26 cellular contexts compared by ENCODE assay signal in the genomic region with DNA sequence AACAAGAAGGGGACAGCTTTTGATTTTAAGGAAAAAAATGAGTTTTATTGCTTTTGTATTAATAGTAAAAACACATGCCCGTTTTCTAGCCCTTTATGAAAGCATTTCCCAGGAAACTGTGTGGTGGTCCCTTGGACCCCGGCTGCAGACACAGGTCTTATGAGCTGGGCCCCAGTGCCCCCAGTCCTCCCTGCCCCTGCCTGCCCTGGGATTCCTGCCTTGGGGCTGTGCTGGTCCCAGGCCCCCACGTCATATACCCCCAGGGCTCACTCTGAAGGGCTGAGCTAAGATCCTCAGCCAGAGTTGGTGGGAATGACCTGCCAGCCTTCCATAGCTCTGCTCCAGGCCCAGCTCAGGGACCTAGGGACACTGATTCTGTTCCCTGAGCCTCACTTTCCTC.
"Had no signal": no experiment of that assay in that cellular context is flagged by ENCODE, and none has a peak within 500 bp of the region (broad histone marks: within the 10 kb centered on the region; RNA-seq: fewer than 3 reads in every experiment).

No MANE protein-coding gene starts in this region.

- FAIRE-seq: TTC549 had no signal

- H3K4me3 Mint-ChIP-seq: activated CD4-positive, alpha-beta T cell treated with anti-CD3 and anti-CD28 coated beads for 36 hours; activated CD8-positive, alpha-beta T cell treated with anti-CD3 and anti-CD28 coated beads for 36 hours; activated naive CD4-positive, alpha-beta T cell treated with anti-CD3 and anti-CD28 coated beads, Interleukin-2, amount 10 ng/mL, durations not matched to agents 7 days and 5 days; activated naive CD8-positive, alpha-beta T cell treated with anti-CD3 and anti-CD28 coated beads, Interleukin-2, amount 10 ng/mL, durations not matched to agents 7 days and 5 days; activated T-cell treated with anti-CD3 and anti-CD28 coated beads, Interleukin-2, amount 50 U/mL, for 72 hours; IgD-negative memory B cell; T-helper 1 cell treated with Interleukin-12 subunit alpha and Interleukin-12 subunit beta and Interleukin-4 antibody, amounts not matched to agents 30 μg/mL and 1 μg/mL, for 36 hours had no signal

- H3K4me3 ChIP-seq: adrenal gland, Peyer's patch had no signal

- ATAC-seq: activated CD4-positive, alpha-beta T cell treated with anti-CD3 and anti-CD28 coated beads for 36 hours; activated CD8-positive, alpha-beta T cell treated with anti-CD3 and anti-CD28 coated beads for 36 hours; activated T-cell treated with anti-CD3 and anti-CD28 coated beads, Interleukin-2, amount 50 U/mL, for 72 hours had no signal

- H3K9me3 Mint-ChIP-seq: activated CD8-positive, alpha-beta T cell treated with anti-CD3 and anti-CD28 coated beads for 36 hours; activated naive CD4-positive, alpha-beta T cell treated with anti-CD3 and anti-CD28 coated beads, Interleukin-2, amount 10 ng/mL, durations not matched to agents 7 days and 5 days; activated naive CD8-positive, alpha-beta T cell treated with anti-CD3 and anti-CD28 coated beads, Interleukin-2, amount 10 ng/mL, durations not matched to agents 7 days and 5 days; activated T-cell treated with anti-CD3 and anti-CD28 coated beads, Interleukin-2, amount 50 U/mL, for 72 hours; activated T-helper 2 cell treated with anti-CD3 and anti-CD28 coated beads, Interferon-gamma antibody, Interleukin-2, Interleukin-4, amounts not matched to agents 10 μg/mL and 5 μg/mL and 100 μg/mL, durations not matched to agents 14 hours and 24 hours and 36 hours; IgD-negative memory B cell; T-helper 1 cell treated with Interleukin-12 subunit alpha and Interleukin-12 subunit beta and Interleukin-4 antibody, amounts not matched to agents 30 μg/mL and 1 μg/mL, for 36 hours had no signal

- H3K9me3 ChIP-seq: adrenal gland, Peyer's patch had no signal

- H3K27me3 ChIP-seq: adrenal gland, Peyer's patch had no signal

- H3K36me3 Mint-ChIP-seq: IgD-negative memory B cell had no signal

- H3K27ac ChIP-seq: adrenal gland, Peyer's patch had no signal

- H3K4me1 Mint-ChIP-seq: activated CD4-positive, alpha-beta T cell treated with anti-CD3 and anti-CD28 coated beads for 36 hours; activated naive CD4-positive, alpha-beta T cell treated with anti-CD3 and anti-CD28 coated beads, Interleukin-2, amount 10 ng/mL, durations not matched to agents 7 days and 5 days; activated naive CD8-positive, alpha-beta T cell treated with anti-CD3 and anti-CD28 coated beads, Interleukin-2, amount 10 ng/mL, durations not matched to agents 7 days and 5 days had no signal

- H3K27me3 Mint-ChIP-seq: activated CD4-positive, alpha-beta T cell treated with anti-CD3 and anti-CD28 coated beads for 36 hours; activated CD8-positive, alpha-beta T cell treated with anti-CD3 and anti-CD28 coated beads for 36 hours; activated naive CD4-positive, alpha-beta T cell treated with anti-CD3 and anti-CD28 coated beads, Interleukin-2, amount 10 ng/mL, durations not matched to agents 7 days and 5 days; activated naive CD8-positive, alpha-beta T cell treated with anti-CD3 and anti-CD28 coated beads, Interleukin-2, amount 10 ng/mL, durations not matched to agents 7 days and 5 days; IgD-negative memory B cell had no signal

- H3K27ac Mint-ChIP-seq: activated CD4-positive, alpha-beta T cell treated with anti-CD3 and anti-CD28 coated beads for 36 hours; activated CD8-positive, alpha-beta T cell treated with anti-CD3 and anti-CD28 coated beads for 36 hours; activated naive CD4-positive, alpha-beta T cell treated with anti-CD3 and anti-CD28 coated beads, Interleukin-2, amount 10 ng/mL, durations not matched to agents 7 days and 5 days; activated naive CD8-positive, alpha-beta T cell treated with anti-CD3 and anti-CD28 coated beads, Interleukin-2, amount 10 ng/mL, durations not matched to agents 7 days and 5 days; activated T-cell treated with anti-CD3 and anti-CD28 coated beads, Interleukin-2, amount 50 U/mL, for 72 hours; activated T-helper 2 cell treated with anti-CD3 and anti-CD28 coated beads, Interferon-gamma antibody, Interleukin-2, Interleukin-4, amounts not matched to agents 10 μg/mL and 5 μg/mL and 100 μg/mL, durations not matched to agents 14 hours and 24 hours and 36 hours; T-helper 1 cell treated with Interleukin-12 subunit alpha and Interleukin-12 subunit beta and Interleukin-4 antibody, amounts not matched to agents 30 μg/mL and 1 μg/mL, for 36 hours had no signal

- DNase-seq: activated CD4-positive, alpha-beta T cell treated with anti-CD3 and anti-CD28 coated beads for 36 hours; activated CD8-positive, alpha-beta memory T cell treated with anti-CD3 and anti-CD28 coated beads, Interleukin-2, amount 50 U/mL, for 4 hours; activated CD8-positive, alpha-beta T cell treated with anti-CD3 and anti-CD28 coated beads for 36 hours; activated gamma-delta T cell treated with Interleukin-2 at 50 U/mL for 16 hours; activated naive CD4-positive, alpha-beta T cell treated with anti-CD3 and anti-CD28 coated beads, Interleukin-2, amount 10 ng/mL, durations not matched to agents 7 days and 5 days; activated naive CD8-positive, alpha-beta T cell treated with anti-CD3 and anti-CD28 coated beads, Interleukin-2, amount 10 ng/mL, durations not matched to agents 7 days and 5 days; activated T-cell treated with anti-CD3 and anti-CD28 coated beads, Interleukin-2, amount 50 U/mL, for 72 hours; adrenal gland; anterior cingulate cortex; caudate nucleus; KG1; NCI-H1048; NCI-H146; NCI-H187 treated with DMSO at 0.1 percent for 48 hours; NCI-H2171; NCI-H2227 treated with DMSO at 0.1 percent for 48 hours; NCI-H526; NCI-H82; OCI-M1; Peyer's patch; SHP77 treated with DMSO at 0.1 percent for 48 hours; T-helper 9 cell had no signal
